ENCODE assay signal across 8 cellular contexts in genomic region chr11:33257160-33257896, GRCh38. TPM values are rescaled to one million over a fixed set of nuclear protein-coding genes. Genes with fewer than 3 reads are reported as not detected.
A peak's percentile ranks its signal among the peaks of the same experiment; 100 is the strongest.
DNase-seq lines count a peak whose midpoint lies in the region; ATAC-seq and TF ChIP-seq lines count a peak whose summit lies in the region.

TSS of gene HIPK3 (plus strand) at chr11:33257381.

- H3K27ac ChIP-seq in cingulate gyrus (ENCODE audit: low read depth, low read length), result peak within 1 kb of the TSS; percentile 98

- TF ChIP-seq POLR2A in GM18951 (IDR thresholded peaks at IDR 0.05; ENCODE audit: extremely low read depth, insufficient read depth, insufficient read length), result peak; percentile 85

- peak; percentile 75 for ATAC-seq in HG03175 (IDR thresholded peaks at IDR 0.05; ENCODE audit: unreplicated experiment)
- ATAC-seq in left colon, result peak; percentile 84

- in situ Hi-C loops in GM18951 (cut with MboI; ENCODE audit: low sequenced_read_pairs, unreplicated experiment), result no loop called here

- intact Hi-C loops in left colon (cut with DNase I, micrococcal nuclease), result loop anchor here in 1 of 2 donors (5.0 kb wide), 2 partner anchors 70 to 90 kb away; no protein-coding TSS in a partner anchor

- DNase-seq in AG20443 (ENCODE audit: low spot score) (peak; percentile 96), NCI-H226 (peak; percentile 70), left colon (peak; percentile 80 to 86)
- DNase-seq in activated CD4-positive, alpha-beta T cell treated with anti-CD3 and anti-CD28 coated beads for 48 hours, result peak; percentile 79
- peak; percentile 44 to 71 for DNase-seq in stimulated activated CD4-positive, alpha-beta T cell treated with anti-CD3 and anti-CD28 coated beads, Interleukin-1b, Interleukin-23, amount 100 ng/mL, for 4 hours (ENCODE audit: low read depth in 2 of 2)

RNA-seq across cellular contexts. Expression of gene HIPK3, which starts in this region (rescaled TPM):
- total RNA-seq in left colon, result 10 to 100 TPM; 59.9 to 85.4 TPM

Comparison
In these comparisons a context has a peak if more than half of its experiments do, and no peak if none do; other contexts are left out.
1. Peak in every context shown above with its lines: DNase-seq, ATAC-seq and H3K27ac ChIP-seq.